ENCODE assay signal across 8 cellular contexts in genomic region chr17:7914771-7915610, GRCh38. TPM values are rescaled to one million over a fixed set of nuclear protein-coding genes. Genes with fewer than 3 reads are reported as not detected.
DNase-seq lines count a peak whose midpoint lies in the region; ATAC-seq and FAIRE-seq lines count a peak whose summit lies in the region.

No MANE protein-coding gene starts in this region.

- no peaks in the 10 kb centered on the region for H3K9me3 Mint-ChIP-seq in activated CD4-positive, alpha-beta memory T cell treated with anti-CD3 and anti-CD28 coated beads for 36 hours

- no peaks in the 10 kb centered on the region for H3K27me3 ChIP-seq in rectal smooth muscle tissue (ENCODE audit: control insufficient read depth, insufficient read depth, low read length)

- peaks cover 17% of the 10 kb centered on the region for H3K4me1 ChIP-seq in rectal smooth muscle tissue (ENCODE audit: control insufficient read depth, insufficient read depth, low read length)

- H3K4me1 Mint-ChIP-seq in activated CD4-positive, alpha-beta memory T cell treated with anti-CD3 and anti-CD28 coated beads for 36 hours (ENCODE audit: low read depth): peaks cover 29% of the 10 kb centered on the region

- peak overlapping the region; percentile 86 for H3K27ac Mint-ChIP-seq in activated CD4-positive, alpha-beta memory T cell treated with anti-CD3 and anti-CD28 coated beads for 36 hours

- FAIRE-seq in frontal cortex (lab: Jason Lieb, UNC): no peak

- no peaks in the 10 kb centered on the region for H3K27me3 Mint-ChIP-seq in activated CD4-positive, alpha-beta memory T cell treated with anti-CD3 and anti-CD28 coated beads for 36 hours

- intact Hi-C loops in activated CD4-positive, alpha-beta memory T cell treated with anti-CD3 and anti-CD28 coated beads for 36 hours (cut with micrococcal nuclease): loop anchor here (1.0 kb wide), 2 partner anchors 17 to 28 kb away; partner anchors contain the start of gene CNTROB

- H3K9ac ChIP-seq in rectal smooth muscle tissue (ENCODE audit: low read length): peak overlapping the region; percentile 52

- peaks cover 13% of the 10 kb centered on the region for H3K36me3 Mint-ChIP-seq in activated CD4-positive, alpha-beta memory T cell treated with anti-CD3 and anti-CD28 coated beads for 36 hours

- H3K36me3 ChIP-seq in rectal smooth muscle tissue (ENCODE audit: control insufficient read depth, insufficient read depth, low read length): peaks cover 11% of the 10 kb centered on the region

- CTCF ChIA-PET in activated CD4-positive, alpha-beta memory T cell treated with anti-CD3 and anti-CD28 coated beads for 36 hours (lab: Charles Lee): interaction anchor here (0.7 to 11.1 kb wide), 12 partner anchors 10 to 226 kb away, joined by 3 to 245 read pairs (median 5); partner anchors contain the start of genes CNTROB, NAA38, TRAPPC1 and WRAP53

- POLR2A ChIA-PET in activated CD4-positive, alpha-beta memory T cell treated with anti-CD3 and anti-CD28 coated beads for 36 hours (lab: Charles Lee): interaction anchor here (1.0 to 4.3 kb wide), 7 partner anchors 9 to 75 kb away, joined by 3 to 42 read pairs (median 4); partner anchors contain the start of genes CNTROB, CYB5D1, KCNAB3 and NAA38

- H3K4me3 ChIP-seq in rectal smooth muscle tissue (ENCODE audit: low read length): peak overlapping the region; percentile 89

- H3K4me3 Mint-ChIP-seq in activated CD4-positive, alpha-beta memory T cell treated with anti-CD3 and anti-CD28 coated beads for 36 hours: peak overlapping the region; percentile 85

- ATAC-seq in HG02938 (IDR thresholded peaks at IDR 0.05; ENCODE audit: unreplicated experiment): peak; percentile 26
- no peak for ATAC-seq in HG02588 (IDR thresholded peaks at IDR 0.05; ENCODE audit: unreplicated experiment)

- DNase-seq in Daoy (ENCODE audit: low read depth): peak; percentile 23
- no peak for DNase-seq in activated CD4-positive, alpha-beta memory T cell treated with anti-CD3 and anti-CD28 coated beads for 36 hours
- DNase-seq in globus pallidus (ENCODE audit: low spot score): peak; percentile 29
- no peak for DNase-seq in frontal cortex (ENCODE audit: low spot score in 2 of 2)
- DNase-seq in activated CD8-positive, alpha-beta memory T cell treated with anti-CD3 and anti-CD28 coated beads, Interleukin-2, amount 50 U/mL, for 4 hours: no peak

- peak overlapping the region; percentile 97 for H3K27ac ChIP-seq in rectal smooth muscle tissue (ENCODE audit: low read depth, low read length)

RNA-seq across cellular contexts. Expression of gene RNF227, which starts 1.1 kb away (rescaled TPM):
- 0.54 and 1.6 TPM in 2 replicates for total RNA-seq in Daoy (2014; rRNA removed; shearing (Covaris generic))
- 1 to 10 TPM; 2.7 to 3.3 TPM for total RNA-seq in activated CD4-positive, alpha-beta memory T cell treated with anti-CD3 and anti-CD28 coated beads for 36 hours
- 8.2 TPM for total RNA-seq in frontal cortex

RNA-seq across cellular contexts. Expression of gene KCNAB3, which starts 14.7 kb away (rescaled TPM):
- total RNA-seq in Daoy (2014; rRNA removed; shearing (Covaris generic)): 0.29 and 2.5 TPM in 2 replicates
- 1 to 10 TPM; 4.9 to 5.3 TPM for total RNA-seq in activated CD4-positive, alpha-beta memory T cell treated with anti-CD3 and anti-CD28 coated beads for 36 hours
- 1.2 TPM for total RNA-seq in frontal cortex

RNA-seq across cellular contexts. Expression of gene TRAPPC1, which starts 16.8 kb away (rescaled TPM):
- 5.4 and 13.1 TPM in 2 replicates for total RNA-seq in Daoy (2014; rRNA removed; shearing (Covaris generic))
- total RNA-seq in activated CD4-positive, alpha-beta memory T cell treated with anti-CD3 and anti-CD28 coated beads for 36 hours: 100 to 1,000 TPM; 197 to 201 TPM
- 14.3 TPM for total RNA-seq in frontal cortex

RNA-seq across cellular contexts. Expression of gene CNTROB, which starts 17.0 kb away (rescaled TPM):
- total RNA-seq in Daoy (2014; rRNA removed; shearing (Covaris generic)): 14.9 and 22.0 TPM in 2 replicates
- 10 to 100 TPM; 45.9 to 50.1 TPM for total RNA-seq in activated CD4-positive, alpha-beta memory T cell treated with anti-CD3 and anti-CD28 coated beads for 36 hours
- total RNA-seq in frontal cortex: 25.3 TPM

RNA-seq across cellular contexts. Expression of gene CHD3, which starts 26.4 kb away (rescaled TPM):
- total RNA-seq in Daoy (2014; rRNA removed; shearing (Covaris generic)): 27.5 and 31.8 TPM in 2 replicates
- total RNA-seq in activated CD4-positive, alpha-beta memory T cell treated with anti-CD3 and anti-CD28 coated beads for 36 hours: 100 to 1,000 TPM; 120 to 133 TPM
- total RNA-seq in frontal cortex: 276 TPM

Comparison
In these comparisons a context has a peak if more than half of its experiments do, and no peak if none do; other contexts are left out.
1. DNase-seq: peak in Daoy (single experiment) and globus pallidus (single experiment); none in activated CD4-positive, alpha-beta memory T cell treated with anti-CD3 and anti-CD28 coated beads for 36 hours (single experiment), frontal cortex (0 of 2) and activated CD8-positive, alpha-beta memory T cell treated with anti-CD3 and anti-CD28 coated beads, Interleukin-2, amount 50 U/mL, for 4 hours (single experiment).
2. RNA of gene TRAPPC1, which starts 16.8 kb away (total RNA-seq): 197 to 201 TPM in activated CD4-positive, alpha-beta memory T cell treated with anti-CD3 and anti-CD28 coated beads for 36 hours; 14.3 TPM in frontal cortex (single experiment) and 5.4 to 13.1 TPM in Daoy; every median in the first group is over 10 times any median in the second.